ENCODE assay signal across 18 cellular contexts in the genomic region with DNA sequence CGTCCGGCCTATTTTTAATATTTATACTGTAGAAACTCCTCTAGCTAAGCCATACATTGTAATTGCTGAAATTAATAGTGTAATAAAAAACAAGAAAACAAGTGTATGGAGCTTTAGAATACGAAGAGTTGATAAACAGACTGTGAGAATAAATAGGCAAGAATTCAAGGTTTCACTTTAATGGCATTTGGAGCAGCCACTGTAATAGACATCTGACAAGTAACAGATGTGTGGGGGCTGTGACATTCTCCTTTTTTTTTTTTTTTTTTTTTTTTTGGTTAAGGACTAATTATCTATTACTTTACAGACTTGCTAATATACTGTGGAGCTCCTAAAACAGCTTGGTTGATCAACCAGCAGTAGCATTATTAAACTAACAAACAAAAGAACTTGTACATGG. TPM values are rescaled to one million over a fixed set of nuclear protein-coding genes. Genes with fewer than 3 reads are reported as not detected.
DNase-seq lines count a peak whose midpoint lies in the region; ATAC-seq and TF ChIP-seq lines count a peak whose summit lies in the region.
"Had no signal": no experiment of that assay in that cellular context is flagged by ENCODE, and none has a peak within 500 bp of the region (broad histone marks: within the 10 kb centered on the region; RNA-seq: fewer than 3 reads in every experiment).

No MANE protein-coding gene starts in this region.

- peak overlapping the region in 1 of 2 experiments; percentile 43 for H3K18ac ChIP-seq in mesenchymal stem cell (ENCODE audit: low read depth in 1 of 2, low read length in 2 of 2)

- H2BK5ac ChIP-seq in mesenchymal stem cell (ENCODE audit: low read depth, low read length, poor library complexity, severe bottlenecking): no peak overlapping the region

- no peak overlapping the region for H2BK12ac ChIP-seq in mesenchymal stem cell (ENCODE audit: low read length in 2 of 2)

- intact Hi-C loops in mammary epithelial cell (cut with micrococcal nuclease) (no loop called here), breast epithelium (cut with DNase I; ENCODE audit: low total_unique reads) (no loop called here), upper lobe of right lung (cut with DNase I) (no loop called here)

- H2AK5ac ChIP-seq in mesenchymal stem cell (ENCODE audit: low read length, severe bottlenecking): no peak overlapping the region

- no peak overlapping the region for H4K91ac ChIP-seq in mesenchymal stem cell (ENCODE audit: low read length)

- H3K9me3 ChIP-seq in mammary epithelial cell (replicated peaks; ENCODE audit: insufficient read depth, low read length): no peaks in the 10 kb centered on the region
- no peaks in the 10 kb centered on the region for H3K9me3 ChIP-seq in breast epithelium
- H3K9me3 ChIP-seq in mesenchymal stem cell (ENCODE audit: control insufficient read depth, low read length): no peaks in the 10 kb centered on the region
- no peaks in the 10 kb centered on the region for H3K9me3 ChIP-seq in upper lobe of right lung
- no peaks in the 10 kb centered on the region for H3K9me3 ChIP-seq in neural progenitor cell (ENCODE audit: low read depth)
- H3K9me3 ChIP-seq: ascending aorta, ovary had no signal

- H3K27me3 ChIP-seq in mammary epithelial cell (ENCODE audit: insufficient read depth, low read length) (no peaks in the 10 kb centered on the region), breast epithelium (no peaks in the 10 kb centered on the region), mesenchymal stem cell (ENCODE audit: control insufficient read depth in 1 of 2, insufficient read depth in 1 of 2, low read length in 2 of 2) (no peaks in the 10 kb centered on the region), upper lobe of right lung (no peaks in the 10 kb centered on the region), neural progenitor cell (no peaks in the 10 kb centered on the region)
- H3K27me3 ChIP-seq: ascending aorta, ovary had no signal

- H3K4ac ChIP-seq in mesenchymal stem cell (ENCODE audit: low read depth in 1 of 2, low read length in 2 of 2): no peak overlapping the region

- no peaks in the 10 kb centered on the region for H4K20me1 ChIP-seq in mammary epithelial cell (ENCODE audit: insufficient read depth, low read length)
- no peaks in the 10 kb centered on the region for H4K20me1 ChIP-seq in neural progenitor cell (ENCODE audit: low read depth)

- H3K79me2 ChIP-seq in mammary epithelial cell (ENCODE audit: insufficient read depth, low read length) (no peaks in the 10 kb centered on the region), neural progenitor cell (ENCODE audit: low read depth) (no peaks in the 10 kb centered on the region)

- H2AFZ ChIP-seq in mammary epithelial cell (ENCODE audit: low read depth, low read length): no peak overlapping the region
- H2AFZ ChIP-seq in mesenchymal stem cell (ENCODE audit: low read depth, low read length): no peak overlapping the region
- no peak overlapping the region for H2AFZ ChIP-seq in neural progenitor cell (replicated peaks)

- H3K4me2 ChIP-seq in mammary epithelial cell (ENCODE audit: insufficient read depth, low read depth, low read length): no peak overlapping the region
- no peak overlapping the region for H3K4me2 ChIP-seq in mesenchymal stem cell (ENCODE audit: low read length, poor library complexity, severe bottlenecking)
- H3K4me2 ChIP-seq in neural progenitor cell: no peak overlapping the region

- H3K14ac ChIP-seq in mesenchymal stem cell (ENCODE audit: low read length in 2 of 2): no peak overlapping the region

- TF ChIP-seq POLR2A in breast epithelium (IDR thresholded peaks at IDR 0.05): no peak

- DNase-seq in mammary epithelial cell: no peak
- no peak for DNase-seq in breast epithelium (ENCODE audit: low spot score in 2 of 2)
- peak; percentile 25 for DNase-seq in amniotic epithelial cell (ENCODE audit: low read depth)
- peak; percentile 62 for DNase-seq in mesenchymal stem cell
- DNase-seq in upper lobe of right lung: no peak
- no peak for DNase-seq in stimulated activated CD4-positive, alpha-beta T cell treated with anti-CD3 and anti-CD28 coated beads, Interleukin-2, amount 100 ng/mL, for 48 hours
- no peak for DNase-seq in neural progenitor cell (ENCODE audit: low spot score)
- DNase-seq: activated CD4-positive, alpha-beta T cell treated with anti-CD3 and anti-CD28 coated beads for 48 hours; activated naive CD4-positive, alpha-beta T cell treated with Interleukin-2 at 50 U/mL for 16 hours; C1 segment of cervical spinal cord; NCI-H1417 treated with DMSO at 0.1 percent for 48 hours; NCI-H2227 treated with DMSO at 0.1 percent for 48 hours; ovary; stimulated activated CD4-positive, alpha-beta T cell treated with anti-CD3 and anti-CD28 coated beads, Interleukin-4, amount 100 ng/mL, for 1 hour; substantia nigra had no signal

- 100% methylated on average over 3 of the region's 3 CpGs for WGBS in mammary epithelial cell (ENCODE audit: low coverage, missing lambda C conversion rate)
- WGBS in mesenchymal stem cell: 11% methylated on average over 1 of the region's 3 CpGs

- in situ Hi-C loops in mammary epithelial cell (cut with MboI; ENCODE audit: low sequenced_read_pairs in 2 of 2): no loop called here

- H3K79me1 ChIP-seq in mesenchymal stem cell (replicated peaks; ENCODE audit: low read length, poor library complexity, severe bottlenecking): no peaks in the 10 kb centered on the region

- BruUV-seq in mammary epithelial cell (replicated peaks; lab: Mats Ljungman, UMichigan): no TSS peak

- peaks cover 6% of the 10 kb centered on the region for H3K27me3 Mint-ChIP-seq in neural progenitor cell (ENCODE audit: insufficient read depth, low read depth)

- no peak overlapping the region for H3K23ac ChIP-seq in mesenchymal stem cell (ENCODE audit: low read length in 2 of 2)

- no peak overlapping the region for H3K27ac Mint-ChIP-seq in neural progenitor cell

- TF ChIP-seq CTCF in mammary epithelial cell (conservative IDR thresholded peaks at IDR 0.05 in 1 of 2, IDR thresholded peaks at IDR 0.05 in 1 of 2; ENCODE audit: extremely low read depth in 1 of 2, insufficient read depth in 1 of 2, low read depth in 1 of 2, low read length in 2 of 2) (no peak), breast epithelium (IDR thresholded peaks at IDR 0.05) (no peak), upper lobe of right lung (IDR thresholded peaks at IDR 0.05) (no peak), neural progenitor cell (IDR thresholded peaks at IDR 0.05) (no peak)

- no peaks in the 10 kb centered on the region for H3K4me1 Mint-ChIP-seq in neural progenitor cell

- H2BK120ac ChIP-seq in mesenchymal stem cell (ENCODE audit: low read depth, low read length): no peak overlapping the region

- no peak overlapping the region for H2BK15ac ChIP-seq in mesenchymal stem cell (ENCODE audit: low read depth, poor library complexity, severe bottlenecking)

- H3K4me3 Mint-ChIP-seq in neural progenitor cell: no peak overlapping the region

- no peaks in the 10 kb centered on the region for H3F3A ChIP-seq in neural progenitor cell (ENCODE audit: low read depth)

- no peak overlapping the region for H4K8ac ChIP-seq in mesenchymal stem cell (ENCODE audit: low read length)

- ATAC-seq in upper lobe of right lung: no peak
- no peak for ATAC-seq in HG02759 (IDR thresholded peaks at IDR 0.05; ENCODE audit: unreplicated experiment)
- ATAC-seq: left lobe of liver had no signal

- peak overlapping the region; percentile 99 for H3K27ac ChIP-seq in mammary epithelial cell (ENCODE audit: insufficient read depth, low read depth, low read length)
- H3K27ac ChIP-seq in breast epithelium: peak overlapping the region in 1 of 2 donors; percentile 19
- no peak overlapping the region for H3K27ac ChIP-seq in mesenchymal stem cell (ENCODE audit: low read length, poor library complexity, severe bottlenecking)
- peak overlapping the region; percentile 43 for H3K27ac ChIP-seq in upper lobe of right lung
- H3K27ac ChIP-seq in neural progenitor cell: no peak overlapping the region
- H3K27ac ChIP-seq: ovary had no signal

- dilution Hi-C loops in mammary epithelial cell (cut with HindIII; ENCODE audit: low sequenced_read_pairs): no loop called here

- no peak overlapping the region for H3K9ac ChIP-seq in mammary epithelial cell (ENCODE audit: insufficient read depth, low read length)
- H3K9ac ChIP-seq in mesenchymal stem cell (ENCODE audit: low read length): no peak overlapping the region
- no peak overlapping the region for H3K9ac ChIP-seq in neural progenitor cell

- CTCF ChIA-PET in mammary epithelial cell (lab: Charles Lee; ENCODE audit: low non-redundant PET): no interaction called here

- H3K36me3 Mint-ChIP-seq in neural progenitor cell: no peaks in the 10 kb centered on the region

- H3K4me1 ChIP-seq in mammary epithelial cell (ENCODE audit: insufficient read depth, low read length) (peaks cover 33% of the 10 kb centered on the region), breast epithelium (peaks cover 0 to 3% of the 10 kb centered on the region in 2 donors), mesenchymal stem cell (ENCODE audit: control insufficient read depth, insufficient read depth, low read depth, low read length) (no peaks in the 10 kb centered on the region), upper lobe of right lung (peaks cover 8% of the 10 kb centered on the region), neural progenitor cell (no peaks in the 10 kb centered on the region)
- H3K4me1 ChIP-seq: ascending aorta had no signal

- H3K4me3 ChIP-seq in mammary epithelial cell (replicated peaks in 1 of 3; ENCODE audit: insufficient read depth in 1 of 3, low read depth in 2 of 3, low read length in 3 of 3) (no peak overlapping the region), breast epithelium (no peak overlapping the region), mesenchymal stem cell (ENCODE audit: insufficient read depth in 1 of 2, low read depth in 1 of 2, low read length in 2 of 2) (no peak overlapping the region), upper lobe of right lung (no peak overlapping the region), neural progenitor cell (no peak overlapping the region)
- H3K4me3 ChIP-seq: ascending aorta, ovary had no signal

- no peaks in the 10 kb centered on the region for H3K9me3 Mint-ChIP-seq in neural progenitor cell

- H3K36me3 ChIP-seq in mammary epithelial cell (ENCODE audit: insufficient read depth, low read length) (no peaks in the 10 kb centered on the region), breast epithelium (no peaks in the 10 kb centered on the region), mesenchymal stem cell (ENCODE audit: control insufficient read depth in 1 of 2, insufficient read depth in 2 of 2, low read depth in 1 of 2, low read length in 2 of 2) (no peaks in the 10 kb centered on the region), upper lobe of right lung (no peaks in the 10 kb centered on the region), neural progenitor cell (no peaks in the 10 kb centered on the region)
- H3K36me3 ChIP-seq: ascending aorta, ovary had no signal

RNA-seq across cellular contexts. Expression of a gene that starts 42.1 kb away (rescaled TPM):
- 1 to 10 TPM; 1.5 to 1.6 TPM for total RNA-seq in mammary epithelial cell
- polyA plus RNA-seq in mammary epithelial cell: 0.29 TPM
- 0.47 TPM for polyA minus RNA-seq in mammary epithelial cell
- total RNA-seq in breast epithelium: 1 to 10 TPM in 2 of 3 donors, under 1 TPM in 1; 0.48 to 7.3 (median 2.9) TPM
- 0.88 TPM for polyA plus RNA-seq in mesenchymal stem cell (2013, experiment 1 of 2)
- polyA plus RNA-seq in mesenchymal stem cell (2013, experiment 2 of 2): 0.74 TPM
- total RNA-seq in upper lobe of right lung: 0.75 TPM
- total RNA-seq in neural progenitor cell (ENCODE audit: low replicate concordance): 1.6 and 4.2 TPM in 2 replicates
- total RNA-seq: ascending aorta had no signal

RNA-seq across cellular contexts. Expression of a gene that starts 47.0 kb away (rescaled TPM):
- total RNA-seq in mammary epithelial cell: 10 to 100 TPM; 42.5 to 64.2 TPM
- polyA plus RNA-seq in mammary epithelial cell: 10.7 TPM
- 112 TPM for polyA minus RNA-seq in mammary epithelial cell
- 100 to 1,000 TPM in 1 of 3 donors, 10 to 100 TPM in 2; 47.7 to 113 (median 81.0) TPM for total RNA-seq in breast epithelium
- polyA plus RNA-seq in mesenchymal stem cell (2013, experiment 1 of 2): 16.3 TPM
- polyA plus RNA-seq in mesenchymal stem cell (2013, experiment 2 of 2): 16.3 TPM
- 47.1 TPM for total RNA-seq in upper lobe of right lung
- total RNA-seq in neural progenitor cell (ENCODE audit: low replicate concordance): 57.0 and 61.2 TPM in 2 replicates

Comparison
In these comparisons a context has a peak if more than half of its experiments do, and no peak if none do; other contexts are left out.
1. DNase-seq: peak in amniotic epithelial cell (single experiment) and mesenchymal stem cell (single experiment); none in mammary epithelial cell (single experiment), breast epithelium (0 of 2), upper lobe of right lung (single experiment), stimulated activated CD4-positive, alpha-beta T cell treated with anti-CD3 and anti-CD28 coated beads, Interleukin-2, amount 100 ng/mL, for 48 hours (0 of 2) and neural progenitor cell (single experiment).
2. H3K27ac ChIP-seq: peak in mammary epithelial cell (single experiment) and upper lobe of right lung (single experiment); none in mesenchymal stem cell (single experiment) and neural progenitor cell (single experiment).